Comparison of ENCODE assay signal across 9 cellular contexts in the genomic region with DNA sequence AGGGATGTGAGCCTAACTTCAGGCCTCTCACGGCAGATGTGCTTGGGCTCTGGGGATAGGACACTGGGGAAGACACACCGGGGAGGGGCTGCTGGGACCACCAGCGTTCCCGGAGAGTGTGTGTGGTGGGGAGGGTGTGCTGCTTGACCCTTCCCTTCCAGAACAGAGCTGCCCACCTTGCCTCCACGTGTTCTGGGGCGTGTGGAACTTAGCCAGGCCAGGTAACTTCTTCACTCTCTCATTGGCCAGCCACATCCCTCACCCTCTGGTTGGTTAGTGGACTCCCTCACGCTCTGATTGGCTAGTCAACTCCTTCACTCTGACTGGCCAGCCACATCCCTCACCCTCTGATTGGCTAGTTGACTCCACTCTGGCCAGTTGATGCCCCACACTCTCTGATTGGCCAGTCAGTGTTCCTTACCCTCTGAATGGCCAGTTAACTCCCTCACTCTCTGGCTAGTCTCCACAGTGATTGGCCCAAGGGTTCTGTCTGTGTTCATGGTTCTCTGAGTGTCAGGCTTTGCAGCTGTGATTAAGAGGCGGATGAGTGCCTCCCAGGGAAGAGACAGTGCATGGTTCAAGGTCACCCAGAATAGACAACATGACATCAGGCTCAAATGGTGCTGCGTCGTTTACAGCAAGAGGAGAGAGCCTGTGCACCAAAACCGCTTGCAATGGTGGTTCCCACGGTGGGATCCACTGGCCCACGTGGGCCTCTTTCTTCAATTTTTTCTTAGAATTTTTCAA. TPM values are rescaled to one million over a fixed set of nuclear protein-coding genes. Genes with fewer than 3 reads are reported as not detected.
DNase-seq lines count a peak whose midpoint lies in the region; ATAC-seq and TF ChIP-seq lines count a peak whose summit lies in the region.
"Had no signal": no experiment of that assay in that cellular context is flagged by ENCODE, and none has a peak within 500 bp of the region (broad histone marks: within the 10 kb centered on the region; RNA-seq: fewer than 3 reads in every experiment).

No MANE protein-coding gene starts in this region.

- no peaks in the 10 kb centered on the region for H3K27me3 ChIP-seq in GM23338 (ENCODE audit: insufficient read depth)
- H3K27me3 ChIP-seq in CD4-positive, alpha-beta memory T cell (ENCODE audit: insufficient read depth, low read length) = no peaks in the 10 kb centered on the region
- H3K27me3 ChIP-seq in esophagus squamous epithelium = no peaks in the 10 kb centered on the region
- no peaks in the 10 kb centered on the region for H3K27me3 ChIP-seq in ovary

- TF ChIP-seq CTCF in GM23338 (conservative IDR thresholded peaks at IDR 0.05; ENCODE audit: low read depth in 2 of 2) (no peak), esophagus squamous epithelium (IDR thresholded peaks at IDR 0.05) (no peak), osteocyte (IDR thresholded peaks at IDR 0.05) (no peak), ovary (IDR thresholded peaks at IDR 0.05) (no peak)

- H3K36me3 Mint-ChIP-seq in GM23338 (ENCODE audit: low read depth) (peaks cover 3% of the 10 kb centered on the region; the same call in 1 of the 3 replicates), osteocyte (ENCODE audit: unreplicated experiment) (no peaks in the 10 kb centered on the region)
- H3K36me3 Mint-ChIP-seq in CD4-positive, alpha-beta memory T cell = no peaks in the 10 kb centered on the region

- H3K4me3 ChIP-seq in GM23338 (no peak overlapping the region), esophagus squamous epithelium (no peak overlapping the region), ovary (no peak overlapping the region)
- H3K4me3 ChIP-seq in CD4-positive, alpha-beta memory T cell (ENCODE audit: low read length in 2 of 2) = no peak overlapping the region

- H3K4me1 Mint-ChIP-seq in GM23338 = peaks cover 4% of the 10 kb centered on the region; the same call in 1 of the 3 replicates
- H3K4me1 Mint-ChIP-seq in CD4-positive, alpha-beta memory T cell = no peaks in the 10 kb centered on the region
- peaks cover 3% of the 10 kb centered on the region for H3K4me1 Mint-ChIP-seq in osteocyte (ENCODE audit: unreplicated experiment)

- CTCF ChIA-PET in CD4-positive, alpha-beta memory T cell (lab: Charles Lee; ENCODE audit: partially characterized antibody) = no interaction called here

- H2AFZ ChIP-seq in GM23338 = no peak overlapping the region

- intact Hi-C loops in left ventricle myocardium superior (cut with micrococcal nuclease) = no loop called here
- intact Hi-C loops in CD4-positive, alpha-beta memory T cell (cut with micrococcal nuclease) = no loop called here
- intact Hi-C loops in esophagus squamous epithelium (cut with DNase I) = loop anchor here (10.0 kb wide), 1 partner anchor 127 kb away; no protein-coding TSS in a partner anchor
- intact Hi-C loops in ovary (cut with DNase I) = no loop called here

- H4K20me1 ChIP-seq in GM23338 (replicated peaks; ENCODE audit: insufficient read depth) = no peaks in the 10 kb centered on the region

- TF ChIP-seq POLR2A in esophagus squamous epithelium (IDR thresholded peaks at IDR 0.05) (no peak), ovary (IDR thresholded peaks at IDR 0.05) (no peak)

- no peaks in the 10 kb centered on the region for H3K9me2 ChIP-seq in GM23338 (ENCODE audit: insufficient read depth)

- WGBS in esophagus squamous epithelium, 2 donors = 89 to 94% methylated on average over 6 to 11 of the region's 13 CpGs
- 45 to 70% (median 56%) methylated on average over 13 of the region's 13 CpGs for WGBS in ovary, 3 donors

- H3K79me2 ChIP-seq in GM23338 (replicated peaks; ENCODE audit: insufficient read depth) = no peaks in the 10 kb centered on the region

- H3K9me3 ChIP-seq in CD4-positive, alpha-beta memory T cell (ENCODE audit: control insufficient read depth in 1 of 2, low read length in 2 of 2) = no peaks in the 10 kb centered on the region
- no peaks in the 10 kb centered on the region for H3K9me3 ChIP-seq in esophagus squamous epithelium
- no peaks in the 10 kb centered on the region for H3K9me3 ChIP-seq in ovary

- peaks cover 17% of the 10 kb centered on the region for H3K27me3 Mint-ChIP-seq in GM23338 (ENCODE audit: insufficient read depth, low read depth, poor library complexity)
- H3K27me3 Mint-ChIP-seq in CD4-positive, alpha-beta memory T cell = no peaks in the 10 kb centered on the region
- no peaks in the 10 kb centered on the region for H3K27me3 Mint-ChIP-seq in osteocyte (ENCODE audit: unreplicated experiment)

- peaks cover 4% of the 10 kb centered on the region; the same call in 2 of the 3 replicates for H3K9me3 Mint-ChIP-seq in GM23338
- H3K9me3 Mint-ChIP-seq in CD4-positive, alpha-beta memory T cell = peaks cover 0 to 2% (median 0%) of the 10 kb centered on the region in 8 donors
- peaks cover 5% of the 10 kb centered on the region for H3K9me3 Mint-ChIP-seq in osteocyte (ENCODE audit: unreplicated experiment)

- H3K4me3 Mint-ChIP-seq in GM23338 (no peak overlapping the region), osteocyte (ENCODE audit: unreplicated experiment) (no peak overlapping the region)
- H3K4me3 Mint-ChIP-seq in CD4-positive, alpha-beta memory T cell = no peak overlapping the region

- H3K27ac Mint-ChIP-seq in GM23338 (no peak overlapping the region), osteocyte (ENCODE audit: unreplicated experiment) (no peak overlapping the region)
- H3K27ac Mint-ChIP-seq in CD4-positive, alpha-beta memory T cell = peak overlapping the region in 2 of 7 donors; percentile 19 to 83

- no peak overlapping the region for H3K4me2 ChIP-seq in GM23338

- in situ Hi-C loops in ACHN (cut with HindIII; ENCODE audit: low pct_ligation_motif_present, low pct_unique_long_range_greater_than_20kb, low sequenced_read_pairs) = no loop called here
- in situ Hi-C loops in SK-MEL-5 (cut with HindIII; ENCODE audit: low pct_unique_long_range_greater_than_20kb, low sequenced_read_pairs) = no loop called here

- TF ChIP-seq EP300 in ovary (IDR thresholded peaks at IDR 0.05) = no peak

- no peaks in the 10 kb centered on the region for H3K36me3 ChIP-seq in GM23338 (ENCODE audit: insufficient read depth)
- H3K36me3 ChIP-seq in CD4-positive, alpha-beta memory T cell (ENCODE audit: insufficient read depth, low read length) = no peaks in the 10 kb centered on the region
- no peaks in the 10 kb centered on the region for H3K36me3 ChIP-seq in esophagus squamous epithelium
- H3K36me3 ChIP-seq in ovary = no peaks in the 10 kb centered on the region

- peak; percentile 62 for DNase-seq in ACHN
- peak; percentile 73 for DNase-seq in GM23338 (ENCODE audit: low spot score)
- DNase-seq in SK-MEL-5 (ENCODE audit: low read depth, low spot score) = peak; percentile 92
- no peak for DNase-seq in left ventricle myocardium superior
- no peak for DNase-seq in CD4-positive, alpha-beta memory T cell
- DNase-seq in esophagus squamous epithelium (lab: John Stamatoyannopoulos, UW) = no peak
- DNase-seq in osteocyte (ENCODE audit: extremely low spot score, unreplicated experiment) = no peak
- no peak for DNase-seq in ovary

- H3K4me1 ChIP-seq in GM23338 (ENCODE audit: insufficient read depth) = no peaks in the 10 kb centered on the region
- H3K4me1 ChIP-seq in CD4-positive, alpha-beta memory T cell (ENCODE audit: insufficient read depth, low read length) = no peaks in the 10 kb centered on the region
- peaks cover 0 to 14% (median 8%) of the 10 kb centered on the region in 3 donors for H3K4me1 ChIP-seq in esophagus squamous epithelium
- H3K4me1 ChIP-seq in ovary (ENCODE audit: insufficient read depth) = peaks cover 7% of the 10 kb centered on the region

- ATAC-seq in GM23338 (peak; percentile 77), left ventricle myocardium superior (peak; percentile 56)

- no peaks in the 10 kb centered on the region for H3F3A ChIP-seq in GM23338 (replicated peaks; ENCODE audit: low read depth)

- H3K27ac ChIP-seq in GM23338 (ENCODE audit: low read depth) (no peak overlapping the region), esophagus squamous epithelium (no peak overlapping the region), ovary (no peak overlapping the region)
- H3K27ac ChIP-seq in CD4-positive, alpha-beta memory T cell (ENCODE audit: low read depth, low read length) = no peak overlapping the region

- POLR2A ChIA-PET in CD4-positive, alpha-beta memory T cell (lab: Charles Lee; ENCODE audit: partially characterized antibody) = no interaction called here

RNA-seq across cellular contexts. Expression of gene TMEM235, which starts 10.0 kb away (rescaled TPM):
- total RNA-seq in GM23338 (2014; rRNA removed; shearing (Covaris generic)) = not detected in 2 replicates
- polyA plus RNA-seq in GM23338 (2016; fragmentation: Nextera tagmentation; extraction: Ambion mirVana) (not detected in 2 replicates), ovary (under 1 TPM in 1 of 2 donors, not detected in 1; 0.07 TPM)
- not detected in 2 replicates for total RNA-seq in SK-MEL-5 (2014; rRNA removed; shearing (Covaris generic))
- polyA plus RNA-seq in SK-MEL-5 (2015; cell fraction: cytosol; rRNA removed) = not detected in 2 replicates
- not detected in 2 replicates for polyA plus RNA-seq in SK-MEL-5 (2015; cell fraction: nucleus; rRNA removed)
- total RNA-seq in left ventricle myocardium superior (not detected), esophagus squamous epithelium (under 1 TPM in 1 of 4 donors, not detected in 3; 0.26 TPM), osteocyte (not detected in 2 replicates), ovary (not detected)
- total RNA-seq in CD4-positive, alpha-beta memory T cell = not detected
- not detected for polyA plus RNA-seq in CD4-positive, alpha-beta memory T cell
- total RNA-seq: T-helper 2 cell treated with Interferon-gamma antibody and Interleukin-4, amounts not matched to agents 100 ng/mL and 5 ng/mL, for 36 hours had no signal

RNA-seq across cellular contexts. Expression of gene BIRC5, which starts 27.4 kb away (rescaled TPM):
- 89.7 and 114 TPM in 2 replicates for total RNA-seq in GM23338 (2014; rRNA removed; shearing (Covaris generic))
- polyA plus RNA-seq in GM23338 (2016; fragmentation: Nextera tagmentation; extraction: Ambion mirVana) (111 and 132 TPM in 2 replicates), ovary (1 to 10 TPM in 1 of 2 donors, under 1 TPM in 1; 0.73 to 1.4 TPM)
- 164 and 167 TPM in 2 replicates for total RNA-seq in SK-MEL-5 (2014; rRNA removed; shearing (Covaris generic))
- 107 and 116 TPM in 2 replicates for polyA plus RNA-seq in SK-MEL-5 (2015; cell fraction: cytosol; rRNA removed)
- polyA plus RNA-seq in SK-MEL-5 (2015; cell fraction: nucleus; rRNA removed) = 57.7 and 61.8 TPM in 2 replicates
- total RNA-seq in left ventricle myocardium superior (0.69 TPM), esophagus squamous epithelium (10 to 100 TPM in 2 of 4 donors, 1 to 10 TPM in 2; 6.6 to 33.6 (median 21.0) TPM), osteocyte (11.9 and 12.3 TPM in 2 replicates), ovary (1 to 10 TPM in 2 of 7 donors, under 1 TPM in 3, not detected in 2; 0.11 to 1.4 (median 0.24) TPM)
- under 1 TPM in 1 of 2 experiments, not detected in 1; 0.32 TPM for total RNA-seq in CD4-positive, alpha-beta memory T cell
- polyA plus RNA-seq in CD4-positive, alpha-beta memory T cell = under 1 TPM in 1 of 2 donors, not detected in 1; 0.18 TPM

RNA-seq across cellular contexts. Expression of gene AFMID, which starts 54.3 kb away (rescaled TPM):
- total RNA-seq in GM23338 (2014; rRNA removed; shearing (Covaris generic)) = 43.0 and 47.5 TPM in 2 replicates
- polyA plus RNA-seq in GM23338 (2016; fragmentation: Nextera tagmentation; extraction: Ambion mirVana) (36.8 and 38.0 TPM in 2 replicates), ovary (10 to 100 TPM; 42.9 to 45.3 TPM)
- 46.6 and 59.0 TPM in 2 replicates for total RNA-seq in SK-MEL-5 (2014; rRNA removed; shearing (Covaris generic))
- 71.7 and 74.5 TPM in 2 replicates for polyA plus RNA-seq in SK-MEL-5 (2015; cell fraction: cytosol; rRNA removed)
- 140 and 156 TPM in 2 replicates for polyA plus RNA-seq in SK-MEL-5 (2015; cell fraction: nucleus; rRNA removed)
- total RNA-seq in left ventricle myocardium superior (45.0 TPM), esophagus squamous epithelium (10 to 100 TPM; 16.5 to 44.3 (median 30.3) TPM), osteocyte (33.7 and 35.1 TPM in 2 replicates), ovary (10 to 100 TPM; 32.4 to 69.5 (median 38.5) TPM)
- total RNA-seq in CD4-positive, alpha-beta memory T cell = 1 to 10 TPM; 3.6 to 3.8 TPM
- 1 to 10 TPM in 1 of 2 donors, not detected in 1; 2.2 TPM for polyA plus RNA-seq in CD4-positive, alpha-beta memory T cell

RNA-seq across cellular contexts. Expression of gene TK1, which starts 54.6 kb away (rescaled TPM):
- total RNA-seq in GM23338 (2014; rRNA removed; shearing (Covaris generic)) = 83.7 and 84.4 TPM in 2 replicates
- 74.5 and 74.6 TPM in 2 replicates for polyA plus RNA-seq in GM23338 (2016; fragmentation: Nextera tagmentation; extraction: Ambion mirVana)
- total RNA-seq in SK-MEL-5 (2014; rRNA removed; shearing (Covaris generic)) = 85.4 and 103 TPM in 2 replicates
- 183 and 197 TPM in 2 replicates for polyA plus RNA-seq in SK-MEL-5 (2015; cell fraction: cytosol; rRNA removed)
- 40.4 and 48.6 TPM in 2 replicates for polyA plus RNA-seq in SK-MEL-5 (2015; cell fraction: nucleus; rRNA removed)
- 2.1 TPM for total RNA-seq in left ventricle myocardium superior
- under 1 TPM in 1 of 2 experiments, not detected in 1; 0.55 TPM for total RNA-seq in CD4-positive, alpha-beta memory T cell
- 1 to 10 TPM in 1 of 2 donors, under 1 TPM in 1; 0.88 to 1.4 TPM for polyA plus RNA-seq in CD4-positive, alpha-beta memory T cell
- total RNA-seq in esophagus squamous epithelium = 10 to 100 TPM; 11.3 to 57.7 (median 34.3) TPM
- total RNA-seq in osteocyte = 16.0 and 16.2 TPM in 2 replicates
- 1 to 10 TPM in 4 of 7 donors, under 1 TPM in 3; 0.35 to 4.9 (median 1.4) TPM for total RNA-seq in ovary
- 1 to 10 TPM in 1 of 2 donors, under 1 TPM in 1; 0.65 to 1.4 TPM for polyA plus RNA-seq in ovary

Comparison
In these comparisons a context has a peak if more than half of its experiments do, and no peak if none do; other contexts are left out.
1. DNase-seq: peak in ACHN (single experiment), GM23338 (single experiment) and SK-MEL-5 (single experiment); none in left ventricle myocardium superior (single experiment), CD4-positive, alpha-beta memory T cell (0 of 5), esophagus squamous epithelium (single experiment), osteocyte (single experiment) and ovary (0 of 5).